In genomic region chr1:231512147-231512698, GRCh38 we compare ENCODE assay signal across 10 cellular contexts. TPM values are rescaled to one million over a fixed set of nuclear protein-coding genes. Genes with fewer than 3 reads are reported as not detected.
A peak's percentile ranks its signal among the peaks of the same experiment; 100 is the strongest.
DNase-seq lines count a peak whose midpoint lies in the region; ATAC-seq, FAIRE-seq and TF ChIP-seq lines count a peak whose summit lies in the region.
"Had no signal": no experiment of that assay in that cellular context is flagged by ENCODE, and none has a peak within 500 bp of the region (broad histone marks: within the 10 kb centered on the region; RNA-seq: fewer than 3 reads in every experiment).

No MANE protein-coding gene starts in this region.

- no peaks in the 10 kb centered on the region for H3K9me1 ChIP-seq in keratinocyte (ENCODE audit: control insufficient read depth, extremely low read depth, insufficient read depth, low read length)

- H2AFZ ChIP-seq in keratinocyte (ENCODE audit: control insufficient read depth, low read length): no peak overlapping the region

- no peaks in the 10 kb centered on the region for H3K36me3 Mint-ChIP-seq in activated naive CD4-positive, alpha-beta T cell treated with anti-CD3 and anti-CD28 coated beads, Interleukin-2, amount 10 ng/mL, durations not matched to agents 7 days and 5 days

- H3K27me3 Mint-ChIP-seq in activated naive CD4-positive, alpha-beta T cell treated with anti-CD3 and anti-CD28 coated beads, Interleukin-2, amount 10 ng/mL, durations not matched to agents 7 days and 5 days: peaks cover 16% of the 10 kb centered on the region

- TF ChIP-seq CTCF in RWPE2 (IDR thresholded peaks at IDR 0.05; ENCODE audit: poor library complexity, severe bottlenecking) (no peak), keratinocyte (optimal IDR thresholded peaks at IDR 0.05 in 1 of 3, IDR thresholded peaks at IDR 0.05 in 1 of 3, conservative IDR thresholded peaks at IDR 0.05 in 1 of 3; ENCODE audit: extremely low read depth in 1 of 3, insufficient read depth in 2 of 3, low read length in 3 of 3) (no peak)

- DNase-seq in EH (ENCODE audit: low read depth): peak; percentile 48
- DNase-seq in H4 (ENCODE audit: low spot score): peak; percentile 31
- DNase-seq in RWPE2 (ENCODE audit: low spot score): no peak
- DNase-seq in keratinocyte (ENCODE audit: low read depth, low spot score): peak; percentile 53
- DNase-seq in amygdala (lab: John Stamatoyannopoulos, UW): no peak
- DNase-seq in activated naive CD4-positive, alpha-beta T cell treated with anti-CD3 and anti-CD28 coated beads, Interleukin-2, amount 10 ng/mL, durations not matched to agents 7 days and 5 days: no peak
- DNase-seq in activated CD4-positive, alpha-beta T cell treated with anti-CD3 and anti-CD28 coated beads, Interleukin-2, amount 50 U/mL, for 1 hour: no peak
- no peak for DNase-seq in activated CD4-positive, alpha-beta T cell treated with anti-CD3 and anti-CD28 coated beads for 4 hours
- DNase-seq: activated CD4-positive, CD25-positive, alpha-beta regulatory T cell treated with anti-CD3 and anti-CD28 coated beads, Interleukin-2, amount 50 U/mL, for 72 hours; NCI-H69 had no signal

- CTCF ChIA-PET in activated naive CD4-positive, alpha-beta T cell treated with anti-CD3 and anti-CD28 coated beads, Interleukin-2, amount 10 ng/mL, durations not matched to agents 7 days and 5 days (lab: Charles Lee): no interaction called here

- H3K27ac ChIP-seq in RWPE2 (ENCODE audit: poor library complexity, severe bottlenecking) (no peak overlapping the region), keratinocyte (ENCODE audit: control insufficient read depth, insufficient read depth, low read length) (no peak overlapping the region)

- H3K9me3 ChIP-seq in RWPE2 (ENCODE audit: severe bottlenecking) (no peaks in the 10 kb centered on the region), keratinocyte (ENCODE audit: control insufficient read depth, low read depth, low read length) (no peaks in the 10 kb centered on the region)

- H3K27ac Mint-ChIP-seq in activated naive CD4-positive, alpha-beta T cell treated with anti-CD3 and anti-CD28 coated beads, Interleukin-2, amount 10 ng/mL, durations not matched to agents 7 days and 5 days: no peak overlapping the region

- no peaks in the 10 kb centered on the region for H3K4me1 Mint-ChIP-seq in activated naive CD4-positive, alpha-beta T cell treated with anti-CD3 and anti-CD28 coated beads, Interleukin-2, amount 10 ng/mL, durations not matched to agents 7 days and 5 days

- no peaks in the 10 kb centered on the region for H3K4me1 ChIP-seq in RWPE2 (ENCODE audit: insufficient read depth, poor library complexity, severe bottlenecking)
- peaks cover 12% of the 10 kb centered on the region for H3K4me1 ChIP-seq in keratinocyte (ENCODE audit: control insufficient read depth, extremely low read depth, insufficient read depth, low read length)

- H3K79me2 ChIP-seq in keratinocyte (ENCODE audit: control insufficient read depth, insufficient read depth, low read length): no peaks in the 10 kb centered on the region

- H3K9me3 Mint-ChIP-seq in activated naive CD4-positive, alpha-beta T cell treated with anti-CD3 and anti-CD28 coated beads, Interleukin-2, amount 10 ng/mL, durations not matched to agents 7 days and 5 days: no peaks in the 10 kb centered on the region

- no peak overlapping the region for H3K4me3 Mint-ChIP-seq in activated naive CD4-positive, alpha-beta T cell treated with anti-CD3 and anti-CD28 coated beads, Interleukin-2, amount 10 ng/mL, durations not matched to agents 7 days and 5 days

- H3K36me3 ChIP-seq in RWPE2 (ENCODE audit: low read depth) (no peaks in the 10 kb centered on the region), keratinocyte (ENCODE audit: control insufficient read depth in 2 of 2, extremely low read depth in 1 of 2, insufficient read depth in 2 of 2, low read length in 2 of 2) (no peaks in the 10 kb centered on the region)

- H4K20me1 ChIP-seq in keratinocyte (ENCODE audit: control insufficient read depth, extremely low read depth, insufficient read depth, low read length): no peaks in the 10 kb centered on the region

- H3K27me3 ChIP-seq in RWPE2 (ENCODE audit: insufficient read depth, poor library complexity, severe bottlenecking) (no peaks in the 10 kb centered on the region), keratinocyte (ENCODE audit: control insufficient read depth, extremely low read depth, insufficient read depth, low read length) (no peaks in the 10 kb centered on the region)

- H3K4me3 ChIP-seq in RWPE2 (ENCODE audit: severe bottlenecking) (no peak overlapping the region), keratinocyte (ENCODE audit: control insufficient read depth in 2 of 3, extremely low read depth in 1 of 3, insufficient read depth in 2 of 3, low read depth in 1 of 3, low read length in 3 of 3) (no peak overlapping the region)

- peak; percentile 74 for FAIRE-seq in keratinocyte (lab: Jason Lieb, UNC)

- no peak overlapping the region for H3K9ac ChIP-seq in keratinocyte (ENCODE audit: control insufficient read depth, extremely low read depth, insufficient read depth, low read length)

- dilution Hi-C loops in keratinocyte (cut with MboI; ENCODE audit: extremely low pct_ligation_motif_present, low sequenced_read_pairs): no loop called here

- peak; percentile 27; the same call in 1 of the 3 replicates for ATAC-seq in RWPE2 (ENCODE audit: low read depth)

- no peak overlapping the region for H3K4me2 ChIP-seq in keratinocyte (ENCODE audit: control insufficient read depth, extremely low read depth, insufficient read depth, low read depth, low read length)

RNA-seq across cellular contexts. Expression of gene TSNAX, which starts 16.2 kb away (rescaled TPM):
- total RNA-seq in H4 (2014; rRNA removed; shearing (Covaris generic)): 36.5 and 40.5 TPM in 2 replicates
- 21.5 to 32.6 TPM (median 30.9 TPM) in 3 replicates for polyA plus RNA-seq in keratinocyte
- polyA plus RNA-seq in keratinocyte (2011; ENCODE audit: low read depth): 17.8 TPM
- 12.5 and 21.4 TPM in 2 replicates for polyA plus RNA-seq in keratinocyte (2011; cell fraction: cytosol; rRNA removed)
- polyA plus RNA-seq in keratinocyte (2011; cell fraction: nucleus; rRNA removed): 22.8 and 26.7 TPM in 2 replicates
- 18.0 and 34.0 TPM in 2 replicates for polyA plus RNA-seq in keratinocyte (2012; ENCODE audit: low replicate concordance)
- 2.8 to 29.1 TPM (median 16.9 TPM) in 3 replicates for polyA minus RNA-seq in keratinocyte
- polyA minus RNA-seq in keratinocyte (2011; cell fraction: cytosol; rRNA and poly(A)+ RNA removed): 17.6 TPM
- polyA minus RNA-seq in keratinocyte (2011; cell fraction: nucleus; rRNA and poly(A)+ RNA removed): 16.5 TPM in 2 replicates

Comparison
In these comparisons a context has a peak if more than half of its experiments do, and no peak if none do; other contexts are left out.
1. DNase-seq: peak in EH (single experiment), H4 (single experiment) and keratinocyte (single experiment); none in RWPE2 (single experiment), amygdala (0 of 56), activated naive CD4-positive, alpha-beta T cell treated with anti-CD3 and anti-CD28 coated beads, Interleukin-2, amount 10 ng/mL, durations not matched to agents 7 days and 5 days (single experiment), activated CD4-positive, alpha-beta T cell treated with anti-CD3 and anti-CD28 coated beads, Interleukin-2, amount 50 U/mL, for 1 hour (single experiment) and activated CD4-positive, alpha-beta T cell treated with anti-CD3 and anti-CD28 coated beads for 4 hours (0 of 2).